ENCODE assay signal across 1 cellular context in the genomic region with DNA sequence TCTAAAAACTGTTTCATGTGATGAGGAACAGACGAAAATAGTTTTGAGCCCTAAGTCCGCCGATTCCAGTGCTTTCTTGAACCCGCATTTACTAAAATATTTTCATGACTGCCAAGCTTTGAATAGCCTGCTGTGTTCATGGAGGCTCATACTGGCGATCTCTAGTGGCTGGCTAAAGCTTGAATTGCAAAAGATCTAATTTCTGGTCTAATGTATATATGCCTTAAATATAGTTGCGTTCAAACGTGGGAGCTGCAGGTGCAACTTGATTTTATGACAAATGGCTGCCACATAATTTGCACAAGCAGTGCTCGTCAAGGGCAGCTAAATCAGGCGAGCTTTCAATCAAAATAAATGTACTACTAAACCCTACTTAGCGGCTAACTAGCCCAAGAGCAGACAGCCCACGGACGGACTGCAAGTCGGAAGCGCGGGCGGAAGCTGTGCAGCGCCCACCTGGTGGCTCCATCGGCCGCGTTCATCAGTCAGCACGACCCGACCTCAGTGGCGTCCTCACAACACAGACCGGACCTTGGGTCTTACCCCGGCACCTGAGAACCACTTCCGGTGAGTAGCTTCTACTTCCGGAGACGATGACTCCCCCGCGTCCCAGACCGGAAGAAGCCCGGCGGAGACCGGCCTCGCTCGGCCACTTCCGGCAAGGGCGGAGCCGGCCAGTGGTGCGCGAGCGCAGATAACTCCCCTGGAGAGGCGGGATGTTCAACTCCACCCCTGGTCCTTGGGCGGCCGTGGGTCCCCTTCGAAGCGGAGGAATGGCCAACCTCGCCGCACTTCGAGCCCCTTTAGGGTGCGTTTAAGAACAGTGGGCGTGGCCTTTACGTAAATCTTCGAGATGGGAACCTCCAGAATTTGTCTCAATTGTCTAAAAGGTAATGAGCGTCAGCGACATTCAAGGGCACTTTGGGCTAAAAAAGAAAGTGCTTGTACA.
TF ChIP-seq lines count a peak whose summit lies in the region.

No MANE protein-coding gene starts in this region.

TF ChIP-seq in IMR-90, 13 proteins besides CTCF, POLR2A, EP300 and RAD21 (continued from another document):
- TF ChIP-seq SMC3 (IDR thresholded peaks at IDR 0.05; ENCODE audit: low read depth, low read length) (peak; percentile 18; the same call in 1 of the 2 replicates), NFE2L2 (IDR thresholded peaks at IDR 0.05; ENCODE audit: low read depth, low read length) (no peak), MAZ (IDR thresholded peaks at IDR 0.05; ENCODE audit: borderline replicate concordance, low read depth, low read length) (peak; percentile 40; the same call in 1 of the 2 replicates), RCOR1 (IDR thresholded peaks at IDR 0.05; ENCODE audit: insufficient replicate concordance, low read length) (no peak), BHLHE40 (IDR thresholded peaks at IDR 0.05; ENCODE audit: low read depth, low read length) (0 out of 2 replicates have a peak, but pooled peaks have one; percentile 8), MAFK (IDR thresholded peaks at IDR 0.05; ENCODE audit: low read depth, low read length) (no peak), MXI1 (IDR thresholded peaks at IDR 0.05; ENCODE audit: borderline replicate concordance, low read depth, low read length) (peak; percentile 94)
- TF ChIP-seq, protein P1, sequence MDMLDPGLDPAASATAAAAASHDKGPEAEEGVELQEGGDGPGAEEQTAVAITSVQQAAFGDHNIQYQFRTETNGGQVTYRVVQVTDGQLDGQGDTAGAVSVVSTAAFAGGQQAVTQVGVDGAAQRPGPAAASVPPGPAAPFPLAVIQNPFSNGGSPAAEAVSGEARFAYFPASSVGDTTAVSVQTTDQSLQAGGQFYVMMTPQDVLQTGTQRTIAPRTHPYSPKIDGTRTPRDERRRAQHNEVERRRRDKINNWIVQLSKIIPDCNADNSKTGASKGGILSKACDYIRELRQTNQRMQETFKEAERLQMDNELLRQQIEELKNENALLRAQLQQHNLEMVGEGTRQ (IDR thresholded peaks at IDR 0.05; ENCODE audit: low read depth, low read length) = no peak
- TF ChIP-seq, protein P2, sequence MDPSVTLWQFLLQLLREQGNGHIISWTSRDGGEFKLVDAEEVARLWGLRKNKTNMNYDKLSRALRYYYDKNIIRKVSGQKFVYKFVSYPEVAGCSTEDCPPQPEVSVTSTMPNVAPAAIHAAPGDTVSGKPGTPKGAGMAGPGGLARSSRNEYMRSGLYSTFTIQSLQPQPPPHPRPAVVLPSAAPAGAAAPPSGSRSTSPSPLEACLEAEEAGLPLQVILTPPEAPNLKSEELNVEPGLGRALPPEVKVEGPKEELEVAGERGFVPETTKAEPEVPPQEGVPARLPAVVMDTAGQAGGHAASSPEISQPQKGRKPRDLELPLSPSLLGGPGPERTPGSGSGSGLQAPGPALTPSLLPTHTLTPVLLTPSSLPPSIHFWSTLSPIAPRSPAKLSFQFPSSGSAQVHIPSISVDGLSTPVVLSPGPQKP (IDR thresholded peaks at IDR 0.05; ENCODE audit: borderline replicate concordance, low read depth, low read length) = peak; percentile 73; the same call in 1 of the 2 replicates
